ENCODE assay signal across 9 cellular contexts in the genomic region with DNA sequence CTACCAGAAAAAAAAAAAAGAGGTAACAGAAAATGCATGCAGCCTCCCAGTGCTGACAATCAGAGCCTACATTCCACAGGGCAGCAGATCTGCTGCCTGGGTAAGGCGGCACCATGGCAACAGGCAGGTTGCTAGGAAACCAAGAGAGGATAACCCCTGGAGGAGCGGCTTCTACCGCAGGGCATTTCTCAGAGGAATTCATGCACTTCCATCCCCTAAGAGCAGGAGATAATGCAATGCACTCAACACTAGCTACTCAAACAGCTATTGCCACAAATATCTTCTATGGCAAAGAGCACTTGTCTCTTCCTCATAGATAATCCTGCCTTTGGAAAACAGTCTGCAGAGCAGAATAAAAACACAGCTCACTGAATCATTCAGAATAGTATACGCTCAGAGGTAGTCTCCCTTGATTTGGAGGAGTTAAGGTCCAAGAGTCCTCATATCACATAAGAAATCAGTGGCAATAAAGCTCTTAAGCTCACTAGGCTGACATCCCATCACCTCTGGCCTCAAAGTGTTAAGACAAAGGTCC. TPM values are rescaled to one million over a fixed set of nuclear protein-coding genes. Genes with fewer than 3 reads are reported as not detected.
A peak's percentile ranks its signal among the peaks of the same experiment; 100 is the strongest.
DNase-seq lines count a peak whose midpoint lies in the region; ATAC-seq, FAIRE-seq and TF ChIP-seq lines count a peak whose summit lies in the region.
"Had no signal": no experiment of that assay in that cellular context is flagged by ENCODE, and none has a peak within 500 bp of the region (broad histone marks: within the 10 kb centered on the region; RNA-seq: fewer than 3 reads in every experiment).

No MANE protein-coding gene starts in this region.

- no peaks in the 10 kb centered on the region for H3K36me3 ChIP-seq in H1 (ENCODE audit: control insufficient read depth in 2 of 4, insufficient read depth in 4 of 4, low read length in 3 of 4)

- POLR2A ChIA-PET in H1 (lab: Charles Lee; ENCODE audit: partially characterized antibody), result interaction anchor here (0.9 to 3.6 kb wide), 2 partner anchors 10 to 34 kb away, joined by 3 to 20 read pairs; a partner anchor contains a TSS

- H3K27me3 ChIP-seq in H1 (replicated peaks in 1 of 4; ENCODE audit: control insufficient read depth in 3 of 4, extremely low read depth in 1 of 4, insufficient read depth in 3 of 4, low read length in 3 of 4), result no peaks in the 10 kb centered on the region

- no peak overlapping the region for H3K4ac ChIP-seq in H1 (replicated peaks; ENCODE audit: insufficient read length, low read depth, low read length)

- H2BK120ac ChIP-seq in H1 (replicated peaks; ENCODE audit: low read depth, low read length), result no peak overlapping the region

- peak overlapping the region; percentile 23; the same call in 1 of the 2 replicates for H3K27ac ChIP-seq in H1 (ENCODE audit: low read depth, low read length)
- H3K27ac ChIP-seq: VCaP had no signal

- no peak overlapping the region for H2BK20ac ChIP-seq in H1 (ENCODE audit: low read length)

- no peak overlapping the region for H2BK5ac ChIP-seq in H1 (ENCODE audit: low read depth, low read length)

- H2BK12ac ChIP-seq in H1 (ENCODE audit: low read depth, low read length), result no peak overlapping the region

- H2AFZ ChIP-seq in H1 (ENCODE audit: low read length), result no peak overlapping the region

- H3K23ac ChIP-seq in H1 (ENCODE audit: insufficient read length), result no peak overlapping the region

- H2BK15ac ChIP-seq in H1 (ENCODE audit: low read length), result no peak overlapping the region

- no peak overlapping the region for H4K8ac ChIP-seq in H1 (ENCODE audit: extremely low read depth, insufficient read depth, low read length)

- WGBS in H1 (ENCODE audit: extremely low coverage in 1 of 2, insufficient coverage in 1 of 2, insufficient read length in 1 of 2, insufficient replicate concordance in 2 of 2, low coverage in 1 of 2, low lambda C conversion rate in 2 of 2, missing lambda C conversion rate in 1 of 2), 2 experiments, result 19% methylated on average over 4 of the region's 4 CpGs; no CpG with 5 or more reads in 1 of the 2 experiments

- H3K9me3 ChIP-seq in H1 (ENCODE audit: insufficient read depth in 2 of 2, low read depth in 1 of 2, low read length in 1 of 2), result no peaks in the 10 kb centered on the region

- H3K4me1 Mint-ChIP-seq in activated naive CD4-positive, alpha-beta T cell treated with anti-CD3 and anti-CD28 coated beads for 36 hours (ENCODE audit: low read depth), result peaks cover 75% of the 10 kb centered on the region

- peaks cover 23% of the 10 kb centered on the region for H3K79me1 ChIP-seq in H1 (ENCODE audit: low read depth, low read length)

- no peak overlapping the region for H3K4me3 ChIP-seq in H1 (ENCODE audit: extremely low read depth in 1 of 4, insufficient read depth in 2 of 4, low read depth in 3 of 4, low read length in 4 of 4)

- peaks cover 11 to 28% (median 12%) of the 10 kb centered on the region in 4 experiments for H3K4me1 ChIP-seq in H1 (replicated peaks in 1 of 4; ENCODE audit: control insufficient read depth in 3 of 4, insufficient read depth in 4 of 4, low read length in 3 of 4)

- H3K18ac ChIP-seq in H1 (ENCODE audit: extremely low read depth, low read length), result no peak overlapping the region

- no peak overlapping the region for H3K56ac ChIP-seq in H1 (replicated peaks; ENCODE audit: insufficient read length, low read depth, low read length)

- peaks cover 50 to 97% of the 10 kb centered on the region in 2 experiments for H3K79me2 ChIP-seq in H1 (ENCODE audit: control insufficient read depth in 1 of 2, insufficient read depth in 2 of 2, low read length in 2 of 2)

- no peak for TF ChIP-seq POLR2A in H1 (IDR thresholded peaks at IDR 0.05; ENCODE audit: control extremely low read depth in 1 of 2, low read depth in 2 of 2, low read length in 2 of 2)

- ATAC-seq in HG02938 (IDR thresholded peaks at IDR 0.05; ENCODE audit: unreplicated experiment), result no peak

- no peak for TF ChIP-seq CTCF in H1 (IDR thresholded peaks at IDR 0.05; ENCODE audit: control extremely low read depth in 1 of 3, insufficient read depth in 1 of 3, low read depth in 1 of 3, low read length in 3 of 3)

- H3K14ac ChIP-seq in H1 (ENCODE audit: insufficient read length), result no peak overlapping the region

- H3K23me2 ChIP-seq in H1 (ENCODE audit: low read depth, low read length), result no peaks in the 10 kb centered on the region

- DNase-seq in activated naive CD4-positive, alpha-beta T cell treated with anti-CD3 and anti-CD28 coated beads for 36 hours, result peak; percentile 33
- no peak for DNase-seq in activated naive CD4-positive, alpha-beta T cell (lab: John Stamatoyannopoulos, UW)
- peak; percentile 44 for DNase-seq in NCI-H82 treated with DMSO at 0.1 percent for 48 hours (lab: John Stamatoyannopoulos, UW; ENCODE audit: unreplicated experiment)
- peak; percentile 62 to 90 for DNase-seq in H1 (ENCODE audit: low read depth in 1 of 2, low spot score in 2 of 2)
- peak; percentile 69 for DNase-seq in middle frontal gyrus (ENCODE audit: extremely low spot score, low spot score)
- no peak for DNase-seq in GM19240 (ENCODE audit: insufficient read length, low spot score)
- no peak for DNase-seq in T-helper 1 cell

- no peak for TF ChIP-seq EP300 in H1 (IDR thresholded peaks at IDR 0.05; ENCODE audit: borderline replicate concordance in 1 of 2, low read depth in 2 of 2, low read length in 2 of 2)

- H2AK5ac ChIP-seq in H1 (ENCODE audit: low read depth, low read length), result no peak overlapping the region

- H3K4me3 Mint-ChIP-seq in activated naive CD4-positive, alpha-beta T cell treated with anti-CD3 and anti-CD28 coated beads for 36 hours, result no peak overlapping the region

- H3K27ac Mint-ChIP-seq in activated naive CD4-positive, alpha-beta T cell treated with anti-CD3 and anti-CD28 coated beads for 36 hours, result no peak overlapping the region

- FAIRE-seq in H1 (lab: Jason Lieb, UNC), result peak; percentile 89

- intact Hi-C loops in activated naive CD4-positive, alpha-beta T cell treated with anti-CD3 and anti-CD28 coated beads for 36 hours (cut with micrococcal nuclease), result no loop called here

- H3K9ac ChIP-seq in H1 (replicated peaks in 1 of 4; ENCODE audit: extremely low read depth in 1 of 4, low read depth in 3 of 4, low read length in 3 of 4), result no peak overlapping the region; a peak in 1 of 7 replicates

- no peaks in the 10 kb centered on the region for H3K27me3 Mint-ChIP-seq in activated naive CD4-positive, alpha-beta T cell treated with anti-CD3 and anti-CD28 coated beads for 36 hours (ENCODE audit: low read depth)

- TF ChIP-seq RAD21 in H1 (IDR thresholded peaks at IDR 0.05 in 1 of 2, conservative IDR thresholded peaks at IDR 0.05 in 1 of 2; ENCODE audit: low read depth in 2 of 2, low read length in 2 of 2), result no peak; a peak in 1 of 4 replicates

- CTCF ChIA-PET in activated naive CD4-positive, alpha-beta T cell treated with anti-CD3 and anti-CD28 coated beads for 36 hours (lab: Charles Lee), result interaction anchor here (1.9 to 6.2 kb wide), 5 partner anchors 10 to 208 kb away, joined by 5 to 38 read pairs (median 14); a partner anchor contains a TSS
- CTCF ChIA-PET in H1 (lab: Charles Lee; ENCODE audit: partially characterized antibody), result interaction anchor here (1.0 to 11.0 kb wide), 8 partner anchors 10 to 256 kb away, joined by 3 to 113 read pairs (median 3); a partner anchor contains a TSS

- no peaks in the 10 kb centered on the region for H3K9me3 Mint-ChIP-seq in activated naive CD4-positive, alpha-beta T cell treated with anti-CD3 and anti-CD28 coated beads for 36 hours

- H4K91ac ChIP-seq in H1 (replicated peaks; ENCODE audit: insufficient read length, low read length), result no peak overlapping the region

- no peak overlapping the region for H4K5ac ChIP-seq in H1 (ENCODE audit: insufficient read length, low read depth, low read length)

- peaks cover 39 to 52% of the 10 kb centered on the region in 2 experiments for H4K20me1 ChIP-seq in H1 (replicated peaks in 1 of 2; ENCODE audit: control insufficient read depth in 1 of 2, insufficient read depth in 2 of 2, low read length in 2 of 2)

- H3K36me3 Mint-ChIP-seq in activated naive CD4-positive, alpha-beta T cell treated with anti-CD3 and anti-CD28 coated beads for 36 hours (ENCODE audit: low read depth), result peaks cover 1% of the 10 kb centered on the region

- peak overlapping the region; percentile 6 to 45; a peak in 2 of 4 replicates for H3K4me2 ChIP-seq in H1 (ENCODE audit: insufficient read depth in 1 of 2, low read depth in 2 of 2, low read length in 2 of 2)

TF ChIP-seq in H1, 55 proteins besides CTCF, POLR2A, EP300 and RAD21 (continues in another document):
- no peak for TF ChIP-seq BRCA1 (IDR thresholded peaks at IDR 0.05; ENCODE audit: low read depth, low read length)
- no peak for TF ChIP-seq POU5F1 (IDR thresholded peaks at IDR 0.05; ENCODE audit: low read depth, low read length)
- TF ChIP-seq NANOG (IDR thresholded peaks at IDR 0.05; ENCODE audit: insufficient read depth, low read depth, low read length, poor library complexity, severe bottlenecking), result peak; percentile 23
- no peak for TF ChIP-seq EGR1 (IDR thresholded peaks at IDR 0.05; ENCODE audit: borderline replicate concordance, low read depth, low read length)
- TF ChIP-seq RFX5 (IDR thresholded peaks at IDR 0.05; ENCODE audit: borderline replicate concordance, low read depth, low read length), result 0 out of 2 replicates have a peak, but pooled peaks have one; percentile 43
- peak; percentile 38; the same call in 1 of the 2 replicates for TF ChIP-seq YY1 (IDR thresholded peaks at IDR 0.05; ENCODE audit: low read depth, low read length)
- TF ChIP-seq, protein P1, sequence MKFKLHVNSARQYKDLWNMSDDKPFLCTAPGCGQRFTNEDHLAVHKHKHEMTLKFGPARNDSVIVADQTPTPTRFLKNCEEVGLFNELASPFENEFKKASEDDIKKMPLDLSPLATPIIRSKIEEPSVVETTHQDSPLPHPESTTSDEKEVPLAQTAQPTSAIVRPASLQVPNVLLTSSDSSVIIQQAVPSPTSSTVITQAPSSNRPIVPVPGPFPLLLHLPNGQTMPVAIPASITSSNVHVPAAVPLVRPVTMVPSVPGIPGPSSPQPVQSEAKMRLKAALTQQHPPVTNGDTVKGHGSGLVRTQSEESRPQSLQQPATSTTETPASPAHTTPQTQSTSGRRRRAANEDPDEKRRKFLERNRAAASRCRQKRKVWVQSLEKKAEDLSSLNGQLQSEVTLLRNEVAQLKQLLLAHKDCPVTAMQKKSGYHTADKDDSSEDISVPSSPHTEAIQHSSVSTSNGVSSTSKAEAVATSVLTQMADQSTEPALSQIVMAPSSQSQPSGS (IDR thresholded peaks at IDR 0.05; ENCODE audit: low read length), result no peak

RNA-seq across cellular contexts. Expression of a gene that starts 10.8 kb away (rescaled TPM):
- 100 to 1,000 TPM; 129 to 133 TPM for total RNA-seq in activated naive CD4-positive, alpha-beta T cell treated with anti-CD3 and anti-CD28 coated beads for 36 hours
- total RNA-seq in H1 (2021; fragmentation: NEBNext Ultra II Directional; extraction: Animal tissue kit (Norgen Biotek cat#: 25700)), result 386 and 388 TPM in 2 replicates
- 504 and 700 TPM in 2 replicates for polyA plus RNA-seq in H1 (2011; rRNA removed)
- polyA plus RNA-seq in H1 (2011; cell fraction: cytosol; rRNA removed), result 658 TPM
- polyA plus RNA-seq in H1 (2011; cell fraction: nucleus; rRNA removed), result 734 TPM
- polyA plus RNA-seq in H1 (2012, experiment 1 of 2), result 396 to 476 TPM (median 458 TPM) in 4 replicates
- polyA plus RNA-seq in H1 (2012, experiment 2 of 2), result 418 TPM
- 516 TPM for polyA plus RNA-seq in H1 (2013, experiment 1 of 2)
- polyA plus RNA-seq in H1 (2013, experiment 2 of 2), result 481 TPM
- 440 and 675 TPM in 2 replicates for polyA minus RNA-seq in H1 (2011; rRNA and poly(A)+ RNA removed)
- polyA minus RNA-seq in H1 (2011; cell fraction: cytosol; rRNA and poly(A)+ RNA removed), result 334 TPM
- 186 TPM for polyA minus RNA-seq in H1 (2011; cell fraction: nucleus; rRNA and poly(A)+ RNA removed)

Comparison
In these comparisons a context has a peak if more than half of its experiments do, and no peak if none do; other contexts are left out.
1. DNase-seq: peak in activated naive CD4-positive, alpha-beta T cell treated with anti-CD3 and anti-CD28 coated beads for 36 hours (single experiment), NCI-H82 treated with DMSO at 0.1 percent for 48 hours (single experiment), H1 (2 of 2) and middle frontal gyrus (single experiment); none in activated naive CD4-positive, alpha-beta T cell (0 of 4), GM19240 (single experiment) and T-helper 1 cell (0 of 5).